1 cellular context compared by ENCODE assay signal in genomic region chr11:67113231-67113721, GRCh38.
A peak's percentile ranks its signal among the peaks of the same experiment; 100 is the strongest.
TF ChIP-seq lines count a peak whose summit lies in the region.

No MANE protein-coding gene starts in this region.

TF ChIP-seq in K562, 482 proteins besides CTCF, POLR2A, EP300 and RAD21 (continued from another document):
- TF ChIP-seq E2F1 (CRISPR knock-in tag; IDR thresholded peaks at IDR 0.05) (0 out of 2 replicates have a peak, but pooled peaks have one; percentile 35), RNF2 (IDR thresholded peaks at IDR 0.05) (no peak), ZFPM2 (CRISPR knock-in tag; IDR thresholded peaks at IDR 0.05) (no peak), MXI1 (IDR thresholded peaks at IDR 0.05; ENCODE audit: low read depth, low read length) (no peak), CHD7 (IDR thresholded peaks at IDR 0.05; ENCODE audit: low read depth, low read length) (no peak), AFF4 (CRISPR knock-in tag; IDR thresholded peaks at IDR 0.05) (no peak), RBM34 (IDR thresholded peaks at IDR 0.05; ENCODE audit: borderline replicate concordance, insufficient read depth, low read length) (no peak)
